In genomic region chr2:234334146-234334545, GRCh38 we compare ENCODE assay signal across 18 cellular contexts.
DNase-seq lines count a peak whose midpoint lies in the region; ATAC-seq and TF ChIP-seq lines count a peak whose summit lies in the region.
"Had no signal": no experiment of that assay in that cellular context is flagged by ENCODE, and none has a peak within 500 bp of the region (broad histone marks: within the 10 kb centered on the region; RNA-seq: fewer than 3 reads in every experiment).

No MANE protein-coding gene starts in this region.

- CTCF ChIA-PET in Panc1 (lab: Charles Lee), result interaction anchor here (0.5 kb wide), 1 partner anchor 190 kb away, joined by 4 read pairs; no protein-coding TSS in a partner anchor
- CTCF ChIA-PET in naive thymus-derived CD4-positive, alpha-beta T cell (lab: Charles Lee), result no interaction called here

- H3K9ac ChIP-seq in DND-41 (ENCODE audit: low read depth, low read length), result no peak overlapping the region

- H3K27me3 ChIP-seq in DND-41 (ENCODE audit: insufficient read depth, low read length, poor library complexity) (no peaks in the 10 kb centered on the region), Panc1 (ENCODE audit: control insufficient read depth, insufficient read depth, low read length) (no peaks in the 10 kb centered on the region), MG63 (no peaks in the 10 kb centered on the region)
- H3K27me3 ChIP-seq in naive thymus-derived CD4-positive, alpha-beta T cell (ENCODE audit: control insufficient read depth in 2 of 2, insufficient read depth in 2 of 2, low read length in 2 of 2), result no peaks in the 10 kb centered on the region
- H3K27me3 ChIP-seq: pancreas had no signal

- no peaks in the 10 kb centered on the region for H3K27me3 Mint-ChIP-seq in endothelial cell (ENCODE audit: unreplicated experiment)
- no peaks in the 10 kb centered on the region for H3K27me3 Mint-ChIP-seq in naive thymus-derived CD4-positive, alpha-beta T cell
- H3K27me3 Mint-ChIP-seq: stimulated activated naive CD8-positive, alpha-beta T cell treated with anti-CD3 and anti-CD28 coated beads, Interleukin-15, Interleukin-2, amounts not matched to agents 100 ng/mL and 50 ng/mL, for 24 hours had no signal

- no peak for TF ChIP-seq CTCF in DND-41 (IDR thresholded peaks at IDR 0.05; ENCODE audit: borderline replicate concordance, extremely low read depth, low read length, poor library complexity, severe bottlenecking)
- no peak for TF ChIP-seq CTCF in Panc1 (IDR thresholded peaks at IDR 0.05)
- no peak for TF ChIP-seq CTCF in endothelial cell (IDR thresholded peaks at IDR 0.05; ENCODE audit: unreplicated experiment)

- no peak overlapping the region for H3K4me3 ChIP-seq in DND-41 (ENCODE audit: low read depth in 1 of 2, low read length in 2 of 2)
- H3K4me3 ChIP-seq in Panc1 (ENCODE audit: low read depth in 2 of 2, low read length in 2 of 2), result no peak overlapping the region
- H3K4me3 ChIP-seq in naive thymus-derived CD4-positive, alpha-beta T cell (ENCODE audit: low read length), result no peak overlapping the region
- H3K4me3 ChIP-seq in MG63, result no peak overlapping the region
- H3K4me3 ChIP-seq: lower lobe of right lung, pancreas had no signal

- no peaks in the 10 kb centered on the region for H3K79me2 ChIP-seq in DND-41 (ENCODE audit: insufficient read depth, low read length)

- in situ Hi-C loops in Panc1 (cut with HindIII; ENCODE audit: low pct_unique_long_range_greater_than_20kb, low sequenced_read_pairs), result no loop called here

- peaks cover 15% of the 10 kb centered on the region for H3K4me1 ChIP-seq in DND-41 (ENCODE audit: insufficient read depth, low read length)
- peaks cover 16% of the 10 kb centered on the region for H3K4me1 ChIP-seq in Panc1 (ENCODE audit: control insufficient read depth, insufficient read depth, low read length)
- peaks cover 0 to 16% of the 10 kb centered on the region in 2 donors for H3K4me1 ChIP-seq in naive thymus-derived CD4-positive, alpha-beta T cell (ENCODE audit: control insufficient read depth in 2 of 2, insufficient read depth in 2 of 2, low read length in 2 of 2)
- H3K4me1 ChIP-seq: pancreas had no signal

- H2AFZ ChIP-seq in DND-41 (ENCODE audit: low read depth, low read length), result no peak overlapping the region

- POLR2A ChIA-PET in Panc1 (lab: Charles Lee), result no interaction called here
- POLR2A ChIA-PET in naive thymus-derived CD4-positive, alpha-beta T cell (lab: Charles Lee), result interaction anchor here (2.7 kb wide), 1 partner anchor 10 kb away, joined by 10 read pairs; no protein-coding TSS in a partner anchor

- H3K36me3 Mint-ChIP-seq in endothelial cell (ENCODE audit: low read depth, unreplicated experiment), result peaks cover 5% of the 10 kb centered on the region
- peaks cover 0 to 5% (median 4%) of the 10 kb centered on the region in 5 donors for H3K36me3 Mint-ChIP-seq in naive thymus-derived CD4-positive, alpha-beta T cell
- H3K36me3 Mint-ChIP-seq: CD14-positive monocyte had no signal

- peak overlapping the region; percentile 92 for H3K27ac Mint-ChIP-seq in endothelial cell (ENCODE audit: unreplicated experiment)
- peak overlapping the region in 5 of 9 donors; percentile 25 to 71 (median 58) for H3K27ac Mint-ChIP-seq in naive thymus-derived CD4-positive, alpha-beta T cell
- H3K27ac Mint-ChIP-seq: IgD-negative memory B cell; stimulated activated naive CD8-positive, alpha-beta T cell treated with anti-CD3 and anti-CD28 coated beads, Interleukin-15, Interleukin-2, amounts not matched to agents 100 ng/mL and 50 ng/mL, for 24 hours had no signal

- no TSS peak for BruUV-seq in Panc1 (replicated peaks; lab: Mats Ljungman, UMichigan)

- no peak for DNase-seq in DND-41
- no peak for DNase-seq in Panc1 (ENCODE audit: low read depth, low spot score)
- DNase-seq in endothelial cell (ENCODE audit: low spot score), result no peak
- no peak for DNase-seq in naive thymus-derived CD4-positive, alpha-beta T cell
- DNase-seq in MG63, result no peak
- DNase-seq in head of caudate nucleus, result no peak
- no peak for DNase-seq in GM03348 (ENCODE audit: low spot score)
- DNase-seq in activated CD4-positive, alpha-beta T cell treated with anti-CD3 and anti-CD28 coated beads for 1 hour, result no peak
- DNase-seq: activated CD4-positive, alpha-beta T cell treated with anti-CD3 and anti-CD28 coated beads for 48 hours; central memory CD4-positive, alpha-beta T cell; lower lobe of right lung; NCI-H187; pancreas; stimulated activated CD4-positive, alpha-beta T cell treated with anti-CD3 and anti-CD28 coated beads, Interleukin-4, amount 100 ng/mL, for 1 hour; SW 1271 had no signal

- intact Hi-C loops in Panc1 (cut with micrococcal nuclease; ENCODE audit: unreplicated experiment) (no loop called here), head of caudate nucleus (cut with DNase I) (no loop called here)
- intact Hi-C loops in naive thymus-derived CD4-positive, alpha-beta T cell (cut with micrococcal nuclease), result loop anchor here in 1 of 2 donors (2.0 kb wide), 2 partner anchors 25 to 39 kb away; no protein-coding TSS in a partner anchor

- peak overlapping the region; percentile 34; the same call in 1 of the 2 replicates for H3K27ac ChIP-seq in DND-41 (ENCODE audit: low read length)
- peak overlapping the region; percentile 67 for H3K27ac ChIP-seq in Panc1 (ENCODE audit: low read length)
- H3K27ac ChIP-seq in naive thymus-derived CD4-positive, alpha-beta T cell (ENCODE audit: low read depth, low read length), result no peak overlapping the region
- H3K27ac ChIP-seq: lower lobe of right lung, pancreas had no signal

- H3K4me2 ChIP-seq in DND-41 (ENCODE audit: insufficient read depth, low read length), result no peak overlapping the region

- H3K9me3 ChIP-seq in DND-41 (ENCODE audit: insufficient read depth, low read length, severe bottlenecking) (peaks cover 3% of the 10 kb centered on the region), Panc1 (ENCODE audit: control insufficient read depth, insufficient read depth, low read depth, low read length) (no peaks in the 10 kb centered on the region), MG63 (no peaks in the 10 kb centered on the region)
- no peaks in the 10 kb centered on the region for H3K9me3 ChIP-seq in naive thymus-derived CD4-positive, alpha-beta T cell (ENCODE audit: control insufficient read depth in 2 of 3, low read length in 3 of 3)
- H3K9me3 ChIP-seq: lower lobe of right lung, pancreas had no signal

- peaks cover 10% of the 10 kb centered on the region for H3K4me1 Mint-ChIP-seq in endothelial cell (ENCODE audit: unreplicated experiment)
- peaks cover 13 to 63% (median 46%) of the 10 kb centered on the region in 7 donors for H3K4me1 Mint-ChIP-seq in naive thymus-derived CD4-positive, alpha-beta T cell

- no peaks in the 10 kb centered on the region for H3K9me3 Mint-ChIP-seq in endothelial cell (ENCODE audit: unreplicated experiment)
- peaks cover 0 to 10% (median 5%) of the 10 kb centered on the region in 11 donors for H3K9me3 Mint-ChIP-seq in naive thymus-derived CD4-positive, alpha-beta T cell

- H3K4me3 Mint-ChIP-seq in endothelial cell (ENCODE audit: unreplicated experiment), result no peak overlapping the region
- H3K4me3 Mint-ChIP-seq in naive thymus-derived CD4-positive, alpha-beta T cell, result peak overlapping the region in 1 of 10 donors; percentile 32
- H3K4me3 Mint-ChIP-seq: CD14-positive monocyte; IgD-negative memory B cell; stimulated activated naive CD8-positive, alpha-beta T cell treated with anti-CD3 and anti-CD28 coated beads, Interleukin-15, Interleukin-2, amounts not matched to agents 100 ng/mL and 50 ng/mL, for 24 hours had no signal

- H4K20me1 ChIP-seq in DND-41 (ENCODE audit: insufficient read depth, low read length), result no peaks in the 10 kb centered on the region

- H3K36me3 ChIP-seq in DND-41 (ENCODE audit: insufficient read depth, low read length), result no peaks in the 10 kb centered on the region
- H3K36me3 ChIP-seq in Panc1 (ENCODE audit: control insufficient read depth, insufficient read depth, low read length), result no peaks in the 10 kb centered on the region
- no peaks in the 10 kb centered on the region for H3K36me3 ChIP-seq in naive thymus-derived CD4-positive, alpha-beta T cell (ENCODE audit: control insufficient read depth in 2 of 3, insufficient read depth in 3 of 3, low read length in 3 of 3)
- no peaks in the 10 kb centered on the region for H3K36me3 ChIP-seq in MG63
- H3K36me3 ChIP-seq: lower lobe of right lung, pancreas had no signal

- ATAC-seq in DND-41 (ENCODE audit: insufficient read depth, low read depth) (no peak), Panc1 (no peak; the same call in 1 of the 2 replicates)
- no peak for ATAC-seq in naive thymus-derived CD4-positive, alpha-beta T cell
- ATAC-seq: lower lobe of right lung had no signal
